ENCODE assay signal across 8 cellular contexts in genomic region chr3:136751259-136752045, GRCh38.
DNase-seq lines count a peak whose midpoint lies in the region; ATAC-seq and TF ChIP-seq lines count a peak whose summit lies in the region.

No MANE protein-coding gene starts in this region.

- POLR2A ChIA-PET in GM10248 (lab: Yijun Ruan, JAX) = interaction anchor here (1.0 to 2.4 kb wide), 7 partner anchors 10 to 555 kb away, joined by 3 to 30 read pairs (median 6); partner anchors contain the start of genes MSL2, NCK1 and PCCB

- no peak for TF ChIP-seq CTCF in GM10248 (IDR thresholded peaks at IDR 0.05; ENCODE audit: control extremely low read depth, extremely low read depth, low read depth, missing control alignments)
- TF ChIP-seq CTCF in cardiac fibroblast (IDR thresholded peaks at IDR 0.05; ENCODE audit: low read depth, low read length) = no peak

- CTCF ChIA-PET in GM10248 (lab: Yijun Ruan, JAX) = interaction anchor here (1.0 to 4.1 kb wide), 62 partner anchors 7 to 675 kb away, joined by 3 to 90 read pairs (median 5); partner anchors contain the start of genes MSL2 and PCCB

- ATAC-seq in HG02970 (IDR thresholded peaks at IDR 0.05; ENCODE audit: low FRiP score, unreplicated experiment) (peak; percentile 2), GM21515 (IDR thresholded peaks at IDR 0.05; ENCODE audit: unreplicated experiment) (no peak)

- peak; percentile 53 for DNase-seq in GM10248 (ENCODE audit: extremely low spot score)
- peak; percentile 76 for DNase-seq in NCI-H226
- peak; percentile 38 for DNase-seq in activated CD4-positive, CD25-positive, alpha-beta regulatory T cell treated with anti-CD3 and anti-CD28 coated beads, Interleukin-2, amount 50 U/mL, for 16 hours (ENCODE audit: low read depth, low spot score)
- peak; percentile 82 to 89 for DNase-seq in cardiac fibroblast (ENCODE audit: low read depth in 2 of 2)
- DNase-seq in islet precursor cell = peak; percentile 93
- DNase-seq in stimulated activated CD4-positive, alpha-beta T cell treated with anti-CD3 and anti-CD28 coated beads, Interleukin-12 subunit alpha, Interleukin-12 subunit beta, amount 100 ng/mL, for 48 hours (ENCODE audit: low read depth in 2 of 3, low spot score in 1 of 3) = peak; percentile 34 to 47 (median 42)

- peak overlapping the region; percentile 60 to 70 for H3K4me3 ChIP-seq in cardiac fibroblast (replicated peaks in 1 of 2; ENCODE audit: low read depth in 2 of 2, low read length in 2 of 2)

Comparison
In these comparisons a context has a peak if more than half of its experiments do, and no peak if none do; other contexts are left out.
1. DNase-seq: peak in every context shown above with its lines; median percentile 93 in islet precursor cell; 86 in cardiac fibroblast; 76 in NCI-H226; 53 in GM10248; 42 in stimulated activated CD4-positive, alpha-beta T cell treated with anti-CD3 and anti-CD28 coated beads, Interleukin-12 subunit alpha, Interleukin-12 subunit beta, amount 100 ng/mL, for 48 hours; 38 in activated CD4-positive, CD25-positive, alpha-beta regulatory T cell treated with anti-CD3 and anti-CD28 coated beads, Interleukin-2, amount 50 U/mL, for 16 hours.